In the genomic region with DNA sequence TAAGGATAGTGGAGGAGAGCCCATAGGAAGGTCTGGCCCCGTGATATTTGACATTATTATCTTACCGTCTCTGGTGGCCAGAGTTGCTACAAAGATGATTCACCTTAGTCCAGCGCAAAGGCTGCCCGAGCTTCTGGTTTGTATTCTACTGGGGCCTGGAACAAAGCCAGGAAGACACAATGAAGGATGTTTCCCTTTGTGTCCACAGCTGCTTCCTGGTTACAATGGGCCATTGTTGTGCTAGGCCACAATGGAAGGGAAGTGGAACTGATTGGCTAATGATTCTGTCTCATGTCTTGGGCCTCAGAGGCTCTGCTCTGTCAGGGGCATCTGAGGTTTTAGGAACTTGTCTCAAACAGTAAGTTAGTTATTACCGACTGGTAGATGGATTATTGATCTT, we compare ENCODE assay signal across 10 cellular contexts.
DNase-seq lines count a peak whose midpoint lies in the region; ATAC-seq, FAIRE-seq and TF ChIP-seq lines count a peak whose summit lies in the region.
"Had no signal": no experiment of that assay in that cellular context is flagged by ENCODE, and none has a peak within 500 bp of the region (broad histone marks: within the 10 kb centered on the region; RNA-seq: fewer than 3 reads in every experiment).

No MANE protein-coding gene starts in this region.

- no peaks in the 10 kb centered on the region for H3K79me2 ChIP-seq in GM12878 (ENCODE audit: control insufficient read depth, insufficient read depth, low read length)

- DNase-seq in NCI-H1092 (lab: John Stamatoyannopoulos, UW), result peak; percentile 3
- no peak for DNase-seq in NCI-H1092 treated with DMSO at 0.1 percent for 48 hours (lab: John Stamatoyannopoulos, UW)
- peak; percentile 60 for DNase-seq in KBM-7
- peak; percentile 51 for DNase-seq in GM12878 (ENCODE audit: low read depth, low spot score)
- no peak for DNase-seq in lung (ENCODE audit: low spot score)
- no peak for DNase-seq in stimulated activated CD4-positive, alpha-beta T cell treated with anti-CD3 and anti-CD28 coated beads, Interleukin-15, amount 100 ng/mL, for 24 hours
- DNase-seq in stimulated activated CD4-positive, alpha-beta T cell treated with anti-CD3 and anti-CD28 coated beads, Interleukin-2, amount 100 ng/mL, for 24 hours, result no peak
- DNase-seq in activated effector memory CD4-positive, alpha-beta T cell treated with anti-CD3 and anti-CD28 coated beads, Interleukin-2, amount 50 U/mL, for 16 hours, result no peak
- DNase-seq: stimulated activated naive B cell treated with anti-CD40 and anti-IgM and Interleukin-4, amounts not matched to agents 10 μg/mL and 1 μg/mL and 100 μg/mL, for 72 hours had no signal

- BruUV-seq in GM12878 (replicated peaks; lab: Mats Ljungman, UMichigan), result no TSS peak

- no peak for FAIRE-seq in GM12878 (lab: Jason Lieb, UNC)
- FAIRE-seq: A204.1 had no signal

- H3K36me3 ChIP-seq in GM12878 (ENCODE audit: control insufficient read depth in 2 of 2, insufficient read depth in 2 of 2, low read length in 1 of 2) (no peaks in the 10 kb centered on the region), lung (ENCODE audit: control insufficient read depth in 2 of 2, insufficient read depth in 2 of 2, low read length in 2 of 2) (no peaks in the 10 kb centered on the region)

- H2AFZ ChIP-seq in GM12878 (ENCODE audit: control insufficient read depth, low read depth, low read length), result no peak overlapping the region

- H3K9ac ChIP-seq in GM12878 (ENCODE audit: control insufficient read depth, insufficient read depth, low read length), result no peak overlapping the region

- SMC1A ChIA-PET in GM12878 (lab: Charles Lee; ENCODE audit: uncharacterized antibody, unreplicated experiment), result no interaction called here

- intact Hi-C loops in GM12878 (cut with micrococcal nuclease; ENCODE audit: unreplicated experiment), result no loop called here

- TF ChIP-seq POLR2A in GM12878 (IDR thresholded peaks at IDR 0.05; ENCODE audit: low read depth, low read length), result no peak

- peak; percentile 94 for ATAC-seq in GM12878
- ATAC-seq in lung (ENCODE audit: insufficient read depth, low FRiP score), result peak; percentile 72

- TF ChIP-seq RAD21 in GM12878 (IDR thresholded peaks at IDR 0.05; ENCODE audit: insufficient read depth, low read depth, low read length), result no peak

- H3K4me3 ChIP-seq in GM12878 (no peak overlapping the region), lung (no peak overlapping the region)

- peak; percentile 35 to 55; a peak in 2 of 4 replicates for TF ChIP-seq EP300 in GM12878 (IDR thresholded peaks at IDR 0.05; ENCODE audit: borderline replicate concordance in 1 of 2, control insufficient read depth in 1 of 2, low read depth in 2 of 2, low read length in 2 of 2)

- no peak for TF ChIP-seq CTCF in GM12878 (IDR thresholded peaks at IDR 0.05 in 2 of 3, conservative IDR thresholded peaks at IDR 0.05 in 1 of 3; ENCODE audit: control insufficient read depth in 2 of 3, extremely low read depth in 1 of 3, insufficient read depth in 1 of 3, low read depth in 3 of 3, low read length in 3 of 3)
- TF ChIP-seq CTCF in lung (IDR thresholded peaks at IDR 0.05; ENCODE audit: control extremely low read depth, extremely low read depth), result no peak

- H3K27ac ChIP-seq in GM12878 (ENCODE audit: control insufficient read depth, insufficient read depth) (no peak overlapping the region), lung (ENCODE audit: low read depth in 1 of 2, low read length in 1 of 2) (no peak overlapping the region)

- CTCF ChIA-PET in GM12878 (lab: Yijun Ruan, JAX), result interaction anchor here (1.3 kb wide), 1 partner anchor 62 kb away, joined by 4 read pairs; no protein-coding TSS in a partner anchor

- H3K9me3 ChIP-seq in GM12878 (replicated peaks; ENCODE audit: control insufficient read depth, insufficient read depth, low read length) (no peaks in the 10 kb centered on the region), lung (ENCODE audit: control insufficient read depth in 2 of 2, insufficient read depth in 1 of 2, low read length in 1 of 2) (no peaks in the 10 kb centered on the region)

- H4K20me1 ChIP-seq in GM12878 (ENCODE audit: control insufficient read depth, insufficient read depth), result no peaks in the 10 kb centered on the region

- no peaks in the 10 kb centered on the region for H3K4me1 ChIP-seq in GM12878 (ENCODE audit: control insufficient read depth, insufficient read depth, low read length)
- H3K4me1 ChIP-seq in lung (ENCODE audit: control insufficient read depth in 2 of 2, insufficient read depth in 2 of 2, low read length in 2 of 2), result no peaks in the 10 kb centered on the region

- no peak overlapping the region for H3K4me2 ChIP-seq in GM12878 (ENCODE audit: control insufficient read depth, insufficient read depth)

- 33% methylated on average over 5 of the region's 5 CpGs for WGBS in GM12878 (ENCODE audit: insufficient coverage, insufficient replicate concordance, low lambda C conversion rate, missing lambda C conversion rate)
- 23 to 47% methylated on average over 5 of the region's 5 CpGs for WGBS in lung, 2 donors

- POLR2A ChIA-PET in GM12878 (lab: Charles Lee), result no interaction called here

- H3K27me3 ChIP-seq in GM12878 (replicated peaks in 1 of 2; ENCODE audit: control insufficient read depth in 2 of 2, insufficient read depth in 2 of 2, low read length in 1 of 2) (no peaks in the 10 kb centered on the region), lung (ENCODE audit: control insufficient read depth, insufficient read depth) (no peaks in the 10 kb centered on the region)

- in situ Hi-C loops in KBM-7 (cut with MboI; ENCODE audit: low pct_unique_long_range_greater_than_20kb, low sequenced_read_pairs), result no loop called here
- in situ Hi-C loops in GM12878 (cut with MboI), result no loop called here

- RAD21 ChIA-PET in GM12878 (lab: Charles Lee; ENCODE audit: unreplicated experiment), result no interaction called here

TF ChIP-seq in GM12878, 131 proteins besides CTCF, POLR2A, EP300 and RAD21 (continues in another document):
- TF ChIP-seq TCF12 (IDR thresholded peaks at IDR 0.05; ENCODE audit: low read depth, low read length) (peak; percentile 69), ATF7 (IDR thresholded peaks at IDR 0.05; ENCODE audit: low read depth) (peak; percentile 29; the same call in 1 of the 2 replicates), NR2C2 (IDR thresholded peaks at IDR 0.05; ENCODE audit: borderline replicate concordance, control insufficient read depth, insufficient read length, low read depth) (no peak), ETV6 (conservative IDR thresholded peaks at IDR 0.05 in 1 of 2, IDR thresholded peaks at IDR 0.05 in 1 of 2; ENCODE audit: borderline replicate concordance in 1 of 2, low read depth in 1 of 2) (peak in 1 of 2 experiments; percentile 46; a peak in 1 of 4 replicates), WRNIP1 (IDR thresholded peaks at IDR 0.05; ENCODE audit: borderline replicate concordance, low read depth, low read length) (no peak), SMAD1 (IDR thresholded peaks at IDR 0.05; ENCODE audit: low read depth, partially characterized antibody) (peak; percentile 81), RUNX3 (IDR thresholded peaks at IDR 0.05; ENCODE audit: low read length) (peak; percentile 58), SUPT20H (IDR thresholded peaks at IDR 0.05; ENCODE audit: borderline replicate concordance, control insufficient read depth, low read depth, low read length) (no peak), TAF1 (IDR thresholded peaks at IDR 0.05; ENCODE audit: borderline replicate concordance, low read depth, low read length) (no peak), SP1 (IDR thresholded peaks at IDR 0.05; ENCODE audit: low read depth, low read length) (peak; percentile 49)
- TF ChIP-seq, protein P1, sequence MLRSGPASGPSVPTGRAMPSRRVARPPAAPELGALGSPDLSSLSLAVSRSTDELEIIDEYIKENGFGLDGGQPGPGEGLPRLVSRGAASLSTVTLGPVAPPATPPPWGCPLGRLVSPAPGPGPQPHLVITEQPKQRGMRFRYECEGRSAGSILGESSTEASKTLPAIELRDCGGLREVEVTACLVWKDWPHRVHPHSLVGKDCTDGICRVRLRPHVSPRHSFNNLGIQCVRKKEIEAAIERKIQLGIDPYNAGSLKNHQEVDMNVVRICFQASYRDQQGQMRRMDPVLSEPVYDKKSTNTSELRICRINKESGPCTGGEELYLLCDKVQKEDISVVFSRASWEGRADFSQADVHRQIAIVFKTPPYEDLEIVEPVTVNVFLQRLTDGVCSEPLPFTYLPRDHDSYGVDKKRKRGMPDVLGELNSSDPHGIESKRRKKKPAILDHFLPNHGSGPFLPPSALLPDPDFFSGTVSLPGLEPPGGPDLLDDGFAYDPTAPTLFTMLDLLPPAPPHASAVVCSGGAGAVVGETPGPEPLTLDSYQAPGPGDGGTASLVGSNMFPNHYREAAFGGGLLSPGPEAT (IDR thresholded peaks at IDR 0.05; ENCODE audit: low read depth), result no peak; the same call in 1 of the 2 replicates
- TF ChIP-seq, protein P2, sequence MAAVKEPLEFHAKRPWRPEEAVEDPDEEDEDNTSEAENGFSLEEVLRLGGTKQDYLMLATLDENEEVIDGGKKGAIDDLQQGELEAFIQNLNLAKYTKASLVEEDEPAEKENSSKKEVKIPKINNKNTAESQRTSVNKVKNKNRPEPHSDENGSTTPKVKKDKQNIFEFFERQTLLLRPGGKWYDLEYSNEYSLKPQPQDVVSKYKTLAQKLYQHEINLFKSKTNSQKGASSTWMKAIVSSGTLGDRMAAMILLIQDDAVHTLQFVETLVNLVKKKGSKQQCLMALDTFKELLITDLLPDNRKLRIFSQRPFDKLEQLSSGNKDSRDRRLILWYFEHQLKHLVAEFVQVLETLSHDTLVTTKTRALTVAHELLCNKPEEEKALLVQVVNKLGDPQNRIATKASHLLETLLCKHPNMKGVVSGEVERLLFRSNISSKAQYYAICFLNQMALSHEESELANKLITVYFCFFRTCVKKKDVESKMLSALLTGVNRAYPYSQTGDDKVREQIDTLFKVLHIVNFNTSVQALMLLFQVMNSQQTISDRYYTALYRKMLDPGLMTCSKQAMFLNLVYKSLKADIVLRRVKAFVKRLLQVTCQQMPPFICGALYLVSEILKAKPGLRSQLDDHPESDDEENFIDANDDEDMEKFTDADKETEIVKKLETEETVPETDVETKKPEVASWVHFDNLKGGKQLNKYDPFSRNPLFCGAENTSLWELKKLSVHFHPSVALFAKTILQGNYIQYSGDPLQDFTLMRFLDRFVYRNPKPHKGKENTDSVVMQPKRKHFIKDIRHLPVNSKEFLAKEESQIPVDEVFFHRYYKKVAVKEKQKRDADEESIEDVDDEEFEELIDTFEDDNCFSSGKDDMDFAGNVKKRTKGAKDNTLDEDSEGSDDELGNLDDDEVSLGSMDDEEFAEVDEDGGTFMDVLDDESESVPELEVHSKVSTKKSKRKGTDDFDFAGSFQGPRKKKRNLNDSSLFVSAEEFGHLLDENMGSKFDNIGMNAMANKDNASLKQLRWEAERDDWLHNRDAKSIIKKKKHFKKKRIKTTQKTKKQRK (IDR thresholded peaks at IDR 0.05; ENCODE audit: low read depth, low read length), result no peak

Comparison
In these comparisons a context has a peak if more than half of its experiments do, and no peak if none do; other contexts are left out.
1. DNase-seq: peak in NCI-H1092 (single experiment), KBM-7 (single experiment) and GM12878 (single experiment); none in NCI-H1092 treated with DMSO at 0.1 percent for 48 hours (single experiment), lung (single experiment), stimulated activated CD4-positive, alpha-beta T cell treated with anti-CD3 and anti-CD28 coated beads, Interleukin-15, amount 100 ng/mL, for 24 hours (single experiment), stimulated activated CD4-positive, alpha-beta T cell treated with anti-CD3 and anti-CD28 coated beads, Interleukin-2, amount 100 ng/mL, for 24 hours (0 of 2) and activated effector memory CD4-positive, alpha-beta T cell treated with anti-CD3 and anti-CD28 coated beads, Interleukin-2, amount 50 U/mL, for 16 hours (single experiment).